In genomic region chr15:84715442-84716035, GRCh38 we compare ENCODE assay signal across 8 cellular contexts. TPM values are rescaled to one million over a fixed set of nuclear protein-coding genes. Genes with fewer than 3 reads are reported as not detected.
A peak's percentile ranks its signal among the peaks of the same experiment; 100 is the strongest.
DNase-seq lines count a peak whose midpoint lies in the region; ATAC-seq and TF ChIP-seq lines count a peak whose summit lies in the region.

No MANE protein-coding gene starts in this region.

- H3K36me3 Mint-ChIP-seq in activated CD4-positive, alpha-beta T cell treated with anti-CD3 and anti-CD28 coated beads for 36 hours (ENCODE audit: low read depth), result peaks cover 25% of the 10 kb centered on the region
- peaks cover 4% of the 10 kb centered on the region for H3K36me3 Mint-ChIP-seq in endothelial cell (ENCODE audit: low read depth, unreplicated experiment)

- peak overlapping the region; percentile 97 for H3K27ac Mint-ChIP-seq in activated CD4-positive, alpha-beta T cell treated with anti-CD3 and anti-CD28 coated beads for 36 hours
- H3K27ac Mint-ChIP-seq in endothelial cell (ENCODE audit: unreplicated experiment), result peak overlapping the region; percentile 67

- H3K4me3 Mint-ChIP-seq in activated CD4-positive, alpha-beta T cell treated with anti-CD3 and anti-CD28 coated beads for 36 hours, result peak overlapping the region; percentile 98
- peak overlapping the region; percentile 99 for H3K4me3 Mint-ChIP-seq in endothelial cell (ENCODE audit: unreplicated experiment)

- H3K27ac ChIP-seq in HL-60 (replicated peaks) (peak overlapping the region; percentile 91), muscle layer of colon (ENCODE audit: low read depth, low read length) (peak overlapping the region; percentile 75)

- peaks cover 49% of the 10 kb centered on the region for H3K4me1 Mint-ChIP-seq in activated CD4-positive, alpha-beta T cell treated with anti-CD3 and anti-CD28 coated beads for 36 hours
- H3K4me1 Mint-ChIP-seq in endothelial cell (ENCODE audit: unreplicated experiment), result peaks cover 18% of the 10 kb centered on the region

- no peaks in the 10 kb centered on the region for H3K27me3 Mint-ChIP-seq in activated CD4-positive, alpha-beta T cell treated with anti-CD3 and anti-CD28 coated beads for 36 hours
- H3K27me3 Mint-ChIP-seq in endothelial cell (ENCODE audit: unreplicated experiment), result peaks cover 3% of the 10 kb centered on the region

- POLR2A ChIA-PET in activated CD4-positive, alpha-beta T cell treated with anti-CD3 and anti-CD28 coated beads for 36 hours (lab: Charles Lee), result interaction anchor here (0.6 to 3.5 kb wide), 5 partner anchors 11 to 62 kb away, joined by 3 to 37 read pairs (median 4); partner anchors contain the start of genes WDR73 and ZNF592

- ATAC-seq in activated CD4-positive, alpha-beta T cell treated with anti-CD3 and anti-CD28 coated beads for 36 hours, result peak; percentile 38
- no peak for ATAC-seq in GM21619 (IDR thresholded peaks at IDR 0.05; ENCODE audit: unreplicated experiment)

- no peaks in the 10 kb centered on the region for H3K27me3 ChIP-seq in HL-60 (ENCODE audit: insufficient read depth, poor library complexity, severe bottlenecking)
- no peaks in the 10 kb centered on the region for H3K27me3 ChIP-seq in muscle layer of colon (ENCODE audit: control insufficient read depth in 1 of 2, insufficient read depth in 2 of 2, low read length in 2 of 2)

- DNase-seq in DMS53 (lab: John Stamatoyannopoulos, UW) (peak; percentile 56), DMS53 treated with DMSO at 0.1 percent for 48 hours (lab: John Stamatoyannopoulos, UW; ENCODE audit: unreplicated experiment) (no peak), HL-60 (ENCODE audit: low read depth in 1 of 2, low spot score in 1 of 2) (peak in 1 of 2 experiments; percentile 26), endothelial cell (ENCODE audit: low spot score) (no peak), superior temporal gyrus (ENCODE audit: extremely low spot score) (peak; percentile 37)
- peak; percentile 80 for DNase-seq in activated CD4-positive, alpha-beta T cell treated with anti-CD3 and anti-CD28 coated beads for 36 hours

- TF ChIP-seq CTCF in HL-60 (IDR thresholded peaks at IDR 0.05; ENCODE audit: insufficient read depth, low read length) (no peak), endothelial cell (IDR thresholded peaks at IDR 0.05; ENCODE audit: unreplicated experiment) (no peak)

- H3K4me1 ChIP-seq in muscle layer of colon (ENCODE audit: insufficient read depth, low read length), result peaks cover 21% of the 10 kb centered on the region

- H3K36me3 ChIP-seq in muscle layer of colon (ENCODE audit: insufficient read depth, low read length), result no peaks in the 10 kb centered on the region

- H3K9me3 Mint-ChIP-seq in activated CD4-positive, alpha-beta T cell treated with anti-CD3 and anti-CD28 coated beads for 36 hours (ENCODE audit: low read depth), result no peaks in the 10 kb centered on the region
- no peaks in the 10 kb centered on the region for H3K9me3 Mint-ChIP-seq in endothelial cell (ENCODE audit: unreplicated experiment)

- no peaks in the 10 kb centered on the region for H3K9me3 ChIP-seq in muscle layer of colon (ENCODE audit: low read length)

- peak overlapping the region; percentile 68 for H3K9ac ChIP-seq in muscle layer of colon (ENCODE audit: low read length)

- intact Hi-C loops in activated CD4-positive, alpha-beta T cell treated with anti-CD3 and anti-CD28 coated beads for 36 hours (cut with DNase I, micrococcal nuclease), result loop anchor here (1.0 to 5.0 kb wide), 11 partner anchors 20 to 266 kb away; partner anchors contain the start of genes WDR73 (in 2 of the 2), ZNF592 (in 2 of the 2), NMB (in 1 of the 2) and PDE8A (in 1 of the 2)

- CTCF ChIA-PET in activated CD4-positive, alpha-beta T cell treated with anti-CD3 and anti-CD28 coated beads for 36 hours (lab: Charles Lee), result interaction anchor here (0.9 to 6.0 kb wide), 11 partner anchors 9 to 117 kb away, joined by 3 to 46 read pairs (median 5); no protein-coding TSS in a partner anchor

- H3K4me3 ChIP-seq in HL-60 (replicated peaks; ENCODE audit: insufficient read depth, low read length), result peak overlapping the region; percentile 98
- H3K4me3 ChIP-seq in muscle layer of colon (ENCODE audit: low read depth in 1 of 2, low read length in 2 of 2), result peak overlapping the region; percentile 77 to 83

RNA-seq across cellular contexts. Expression of gene SEC11A, which starts 0.4 kb away (rescaled TPM):
- 100 to 1,000 TPM in 1 of 2 experiments, 10 to 100 TPM in 1; 66.6 to 111 TPM for total RNA-seq in activated CD4-positive, alpha-beta T cell treated with anti-CD3 and anti-CD28 coated beads for 36 hours
- 204 TPM for total RNA-seq in endothelial cell (ENCODE audit: unreplicated experiment)

RNA-seq across cellular contexts. Expression of gene ZNF592, which starts 32.9 kb away (rescaled TPM):
- total RNA-seq in activated CD4-positive, alpha-beta T cell treated with anti-CD3 and anti-CD28 coated beads for 36 hours, result 10 to 100 TPM; 25.5 to 30.8 TPM
- 29.1 TPM for total RNA-seq in endothelial cell (ENCODE audit: unreplicated experiment)

RNA-seq across cellular contexts. Expression of gene NMB, which starts 57.5 kb away (rescaled TPM):
- total RNA-seq in activated CD4-positive, alpha-beta T cell treated with anti-CD3 and anti-CD28 coated beads for 36 hours, result 1 to 10 TPM; 2.7 to 4.0 TPM
- total RNA-seq in endothelial cell (ENCODE audit: unreplicated experiment), result 14.3 TPM

Comparison
In these comparisons a context has a peak if more than half of its experiments do, and no peak if none do; other contexts are left out.
1. DNase-seq: peak in DMS53 (single experiment), activated CD4-positive, alpha-beta T cell treated with anti-CD3 and anti-CD28 coated beads for 36 hours (single experiment) and superior temporal gyrus (single experiment); none in DMS53 treated with DMSO at 0.1 percent for 48 hours (single experiment) and endothelial cell (single experiment).